11 cellular contexts compared by ENCODE assay signal in genomic region chr6:81906709-81907204, GRCh38.
DNase-seq lines count a peak whose midpoint lies in the region; ATAC-seq lines count a peak whose summit lies in the region.
"Had no signal": no experiment of that assay in that cellular context is flagged by ENCODE, and none has a peak within 500 bp of the region (broad histone marks: within the 10 kb centered on the region; RNA-seq: fewer than 3 reads in every experiment).

No MANE protein-coding gene starts in this region.

- peak; percentile 29 for DNase-seq in cerebellar cortex (ENCODE audit: low spot score)
- DNase-seq in LoVo (ENCODE audit: low spot score) = no peak
- DNase-seq in activated CD8-positive, alpha-beta memory T cell treated with anti-CD3 and anti-CD28 coated beads for 24 hours = no peak
- DNase-seq in retina = no peak
- DNase-seq in Ammon's horn (ENCODE audit: low spot score) = no peak
- DNase-seq: NCI-H1105; stimulated activated CD4-positive, alpha-beta T cell treated with anti-CD3 and anti-CD28 coated beads, Interleukin-2, amount 100 ng/mL, for 48 hours; stimulated activated naive CD4-positive, alpha-beta T cell treated with Interleukin-2 at 50 U/mL for 16 hours had no signal

- peak; percentile 36 for ATAC-seq in GM18508 (IDR thresholded peaks at IDR 0.05; ENCODE audit: insufficient read depth, unreplicated experiment)
- peak; percentile 27 for ATAC-seq in GM19468 (IDR thresholded peaks at IDR 0.05; ENCODE audit: extremely low read depth, unreplicated experiment)
- ATAC-seq in HG03039 (IDR thresholded peaks at IDR 0.05; ENCODE audit: unreplicated experiment) = peak; percentile 59
